Comparison of ENCODE assay signal across 24 cellular contexts in the genomic region with DNA sequence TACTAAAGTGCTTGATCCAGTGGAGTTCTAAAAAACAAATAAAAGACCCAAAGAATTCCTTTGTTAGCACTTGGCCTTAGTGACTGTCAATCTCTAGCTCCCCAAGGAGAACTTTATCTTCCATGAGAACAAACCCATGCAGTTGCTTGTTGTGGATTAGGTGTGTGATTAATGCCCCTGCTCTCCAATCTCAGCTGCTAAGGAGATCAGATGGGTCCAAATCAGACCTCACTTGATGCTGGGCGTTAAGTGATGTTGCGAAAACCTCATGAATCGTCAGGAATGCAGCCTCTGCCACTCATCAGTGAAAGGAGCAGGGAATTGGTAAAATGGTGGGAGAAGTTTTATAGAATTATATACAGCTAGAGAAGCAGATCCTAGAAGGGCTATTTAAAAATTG.
"Had no signal": no experiment of that assay in that cellular context is flagged by ENCODE, and none has a peak within 500 bp of the region (broad histone marks: within the 10 kb centered on the region; RNA-seq: fewer than 3 reads in every experiment).

No MANE protein-coding gene starts in this region.

- H3K27me3 ChIP-seq: body of pancreas, cardiac muscle cell, foreskin keratinocyte, transverse colon, uterus had no signal

- H3K4me2 ChIP-seq: smooth muscle cell had no signal

- H3K9me3 ChIP-seq: body of pancreas, left ventricle myocardium inferior, transverse colon, uterus had no signal

- H3K4me3 ChIP-seq: body of pancreas, cardiac muscle cell, left ventricle myocardium inferior, smooth muscle cell, transverse colon, uterus had no signal

- H3K36me3 ChIP-seq: cardiac muscle cell, left ventricle myocardium inferior, transverse colon, uterus had no signal

- H3K27ac ChIP-seq: body of pancreas, cardiac muscle cell, foreskin keratinocyte, left ventricle myocardium inferior, transverse colon, uterus, VCaP had no signal

- H3K4me1 ChIP-seq: body of pancreas, foreskin keratinocyte, left ventricle myocardium inferior, uterus had no signal

- ATAC-seq: activated CD8-positive, alpha-beta T cell treated with anti-CD3 and anti-CD28 coated beads, Interleukin-2, amount 10 ng/mL, durations not matched to agents 7 days and 5 days; activated naive CD8-positive, alpha-beta T cell treated with anti-CD3 and anti-CD28 coated beads, Interleukin-2, amount 50 U/mL, for 24 hours; body of pancreas; foreskin keratinocyte; natural killer cell treated with Interleukin-12 subunit alpha and Interleukin-12 subunit beta and Interleukin-15 and Interleukin-18, amount 100 ng/mL, for 72 hours; sciatic nerve; stimulated activated naive B cell treated with anti-CD40 and anti-IgM and Interleukin-4, amounts not matched to agents 10 μg/mL and 1 μg/mL and 100 μg/mL, for 72 hours had no signal

- DNase-seq: activated CD4-positive, alpha-beta T cell treated with anti-CD3 and anti-CD28 coated beads for 1 hour; activated CD4-positive, alpha-beta T cell treated with anti-CD3 and anti-CD28 coated beads, Interleukin-2, amount 50 U/mL, for 1 hour; activated CD8-positive, alpha-beta T cell treated with anti-CD3 and anti-CD28 coated beads, Interleukin-2, amount 10 ng/mL, durations not matched to agents 7 days and 5 days; activated gamma-delta T cell; activated naive CD4-positive, alpha-beta T cell treated with anti-CD3 and anti-CD28 coated beads, Interleukin-2, amount 50 U/mL, for 16 hours; activated naive CD8-positive, alpha-beta T cell treated with anti-CD3 and anti-CD28 coated beads, Interleukin-2, amount 50 U/mL, for 24 hours; anterior cingulate cortex; body of pancreas; cortex of kidney; foreskin keratinocyte; left ventricle myocardium inferior; nucleus accumbens; posterior cingulate gyrus; stimulated activated CD4-positive, alpha-beta T cell treated with anti-CD3 and anti-CD28 coated beads, Interleukin-15, amount 100 ng/mL, for 24 hours; stimulated activated CD4-positive, alpha-beta T cell treated with anti-CD3 and anti-CD28 coated beads, Interleukin-2, amount 100 ng/mL, for 48 hours; stimulated activated CD8-positive, alpha-beta memory T cell treated with anti-CD3 and anti-CD28 coated beads, Interleukin-4, amount 100 ng/mL, for 48 hours; stimulated activated naive B cell treated with anti-CD40 and anti-IgM and Interleukin-4, amounts not matched to agents 10 μg/mL and 1 μg/mL and 100 μg/mL, for 72 hours; transverse colon; uterus had no signal
